9 cellular contexts compared by ENCODE assay signal in the genomic region with DNA sequence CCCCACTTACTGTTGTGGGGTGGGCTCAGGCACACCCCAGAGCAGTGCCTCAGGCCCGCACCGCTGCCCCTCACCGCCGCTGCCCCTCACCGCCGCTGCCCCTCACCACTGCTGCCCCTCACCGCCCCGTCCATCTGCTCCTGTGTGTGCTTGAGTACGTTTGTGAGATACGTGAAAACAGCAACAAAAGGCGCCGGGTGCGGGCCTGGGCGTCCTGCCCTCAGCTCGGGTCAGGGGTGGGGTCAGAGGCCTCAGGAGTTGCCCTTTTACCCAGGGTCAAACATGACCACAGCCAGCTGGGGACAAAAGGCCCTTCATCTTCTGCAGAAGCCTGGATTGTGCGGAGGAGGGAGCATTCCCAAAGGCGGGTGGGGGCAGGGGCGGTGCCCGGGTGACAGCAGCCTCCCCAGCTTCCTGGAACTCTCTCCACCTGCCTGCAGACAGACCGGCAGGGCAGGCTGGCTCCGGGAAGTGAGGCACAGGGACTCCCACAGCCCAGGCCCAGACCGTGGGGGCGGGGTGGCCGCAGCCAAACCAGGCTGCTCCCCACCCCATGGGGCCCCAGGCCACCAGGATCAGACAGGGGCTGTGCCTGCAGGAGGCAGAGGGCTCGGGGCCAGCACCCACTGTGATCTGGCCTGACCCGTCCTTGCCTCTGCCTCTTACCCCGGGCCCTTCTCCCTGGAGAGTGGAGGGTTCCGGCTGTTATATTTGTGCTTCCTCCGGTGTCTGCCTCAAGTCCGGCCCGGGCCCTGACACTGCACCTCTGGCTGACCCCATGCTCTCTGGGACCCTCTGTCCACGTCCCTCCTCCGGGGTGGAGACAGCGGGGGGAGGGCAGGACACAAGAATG. TPM values are rescaled to one million over a fixed set of nuclear protein-coding genes. Genes with fewer than 3 reads are reported as not detected.
DNase-seq lines count a peak whose midpoint lies in the region; ATAC-seq and TF ChIP-seq lines count a peak whose summit lies in the region.
"Had no signal": no experiment of that assay in that cellular context is flagged by ENCODE, and none has a peak within 500 bp of the region (broad histone marks: within the 10 kb centered on the region; RNA-seq: fewer than 3 reads in every experiment).

No MANE protein-coding gene starts in this region.

- intact Hi-C loops in Caco-2 (cut with micrococcal nuclease; ENCODE audit: unreplicated experiment), result loop anchor here (1.0 to 5.0 kb wide), 2 partner anchors 25 to 36 kb away; a partner anchor contains a TSS

- no peak overlapping the region for H3K4me3 ChIP-seq in Caco-2 (ENCODE audit: low read depth, low read length)
- peak overlapping the region; percentile 7 to 13 for H3K4me3 ChIP-seq in duodenal mucosa (ENCODE audit: low read depth in 1 of 2, low read length in 2 of 2)

- TF ChIP-seq CTCF in Caco-2 (IDR thresholded peaks at IDR 0.05; ENCODE audit: insufficient read depth in 1 of 2, low read depth in 1 of 2, low read length in 1 of 2, severe bottlenecking in 1 of 2, unreplicated experiment in 1 of 2), result no peak

- H3K9me3 ChIP-seq in Caco-2, result no peaks in the 10 kb centered on the region
- H3K9me3 ChIP-seq in duodenal mucosa (ENCODE audit: control insufficient read depth in 1 of 2, low read length in 2 of 2), result no peaks in the 10 kb centered on the region

- H3K36me3 ChIP-seq in Caco-2 (ENCODE audit: control insufficient read depth, insufficient read depth, low read length) (no peaks in the 10 kb centered on the region), duodenal mucosa (ENCODE audit: control insufficient read depth in 1 of 2, insufficient read depth in 2 of 2, low read length in 2 of 2) (no peaks in the 10 kb centered on the region)

- no peaks in the 10 kb centered on the region for H3K27me3 ChIP-seq in Caco-2 (replicated peaks; ENCODE audit: control insufficient read depth, insufficient read depth, low read length)
- H3K27me3 ChIP-seq in duodenal mucosa (ENCODE audit: control insufficient read depth in 1 of 2, insufficient read depth in 2 of 2, low read length in 2 of 2), result peaks cover 6 to 12% of the 10 kb centered on the region in 2 donors

- no peaks in the 10 kb centered on the region for H3K27me3 Mint-ChIP-seq in Caco-2 (ENCODE audit: insufficient read depth, unreplicated experiment)

- CTCF ChIA-PET in Caco-2 (lab: Charles Lee), result interaction anchor here (0.9 to 1.1 kb wide), 3 partner anchors 25 to 34 kb away, joined by 3 read pairs; a partner anchor contains a TSS

- H3K27ac Mint-ChIP-seq in Caco-2 (ENCODE audit: unreplicated experiment), result peak overlapping the region; percentile 89
- H3K27ac Mint-ChIP-seq: activated naive CD4-positive, alpha-beta T cell treated with anti-CD3 and anti-CD28 coated beads, Interleukin-2, amount 50 U/mL, for 72 hours had no signal

- peaks cover 8% of the 10 kb centered on the region for H3K36me3 Mint-ChIP-seq in Caco-2 (ENCODE audit: insufficient read depth, unreplicated experiment)
- H3K36me3 Mint-ChIP-seq: activated naive CD4-positive, alpha-beta T cell treated with anti-CD3 and anti-CD28 coated beads, Interleukin-2, amount 50 U/mL, for 72 hours had no signal

- no TSS peak for BruUV-seq in Caco-2 (replicated peaks; lab: Mats Ljungman, UMichigan)

- peaks cover 5% of the 10 kb centered on the region for H3K4me1 Mint-ChIP-seq in Caco-2 (ENCODE audit: low read depth, unreplicated experiment)

- H3K9me3 Mint-ChIP-seq in Caco-2 (ENCODE audit: unreplicated experiment), result no peaks in the 10 kb centered on the region
- H3K9me3 Mint-ChIP-seq: activated naive CD4-positive, alpha-beta T cell treated with anti-CD3 and anti-CD28 coated beads, Interleukin-2, amount 50 U/mL, for 72 hours had no signal

- peaks cover 70% of the 10 kb centered on the region for H3K4me1 ChIP-seq in Caco-2
- peaks cover 45 to 56% of the 10 kb centered on the region in 2 donors for H3K4me1 ChIP-seq in duodenal mucosa (ENCODE audit: control insufficient read depth in 1 of 2, insufficient read depth in 2 of 2, low read length in 2 of 2)

- H3K9ac ChIP-seq in duodenal mucosa (ENCODE audit: low read depth in 1 of 2, low read length in 2 of 2), result peak overlapping the region; percentile 4 to 61

- ATAC-seq in HG03135 (IDR thresholded peaks at IDR 0.05; ENCODE audit: unreplicated experiment) (no peak), HG03354 (IDR thresholded peaks at IDR 0.05; ENCODE audit: poor library complexity, severe bottlenecking, unreplicated experiment) (no peak)

- peak; percentile 93 to 95 for DNase-seq in Caco-2
- peak; percentile 8 for DNase-seq in LoVo (ENCODE audit: low spot score)
- DNase-seq in midbrain (lab: John Stamatoyannopoulos, UW), result peak; percentile 76
- peak; percentile 91 for DNase-seq in ureter (ENCODE audit: low spot score)
- no peak for DNase-seq in activated CD8-positive, alpha-beta memory T cell treated with anti-CD3 and anti-CD28 coated beads for 24 hours

- POLR2A ChIA-PET in Caco-2 (lab: Charles Lee), result interaction anchor here (0.8 to 1.9 kb wide), 2 partner anchors 25 to 34 kb away, joined by 7 to 8 read pairs; a partner anchor contains a TSS

- peak overlapping the region; percentile 55 for H3K4me3 Mint-ChIP-seq in Caco-2 (ENCODE audit: unreplicated experiment)

- H3K27ac ChIP-seq in duodenal mucosa (ENCODE audit: low read depth, low read length), result peak overlapping the region; percentile 71

RNA-seq across cellular contexts. Expression of a gene that starts 2.3 kb away (rescaled TPM):
- 73.7 and 74.7 TPM in 2 replicates for total RNA-seq in Caco-2 (2022)
- total RNA-seq in ureter, result 83.3 TPM

RNA-seq across cellular contexts. Expression of a gene that starts 12.1 kb away (rescaled TPM):
- total RNA-seq in Caco-2 (2022), result 1.6 and 3.2 TPM in 2 replicates
- total RNA-seq in ureter, result 40.9 TPM

RNA-seq across cellular contexts. Expression of a gene that starts 16.3 kb away (rescaled TPM):
- 0.84 and 0.95 TPM in 2 replicates for total RNA-seq in Caco-2 (2022)
- 8.0 TPM for total RNA-seq in ureter

RNA-seq across cellular contexts. Expression of a gene that starts 26.1 kb away (rescaled TPM):
- 109 and 110 TPM in 2 replicates for total RNA-seq in Caco-2 (2022)
- total RNA-seq in ureter, result 145 TPM

RNA-seq across cellular contexts. Expression of a gene that starts 34.0 kb away (rescaled TPM):
- 145 and 147 TPM in 2 replicates for total RNA-seq in Caco-2 (2022)
- total RNA-seq in ureter, result 259 TPM
